8 cellular contexts compared by ENCODE assay signal in the genomic region with DNA sequence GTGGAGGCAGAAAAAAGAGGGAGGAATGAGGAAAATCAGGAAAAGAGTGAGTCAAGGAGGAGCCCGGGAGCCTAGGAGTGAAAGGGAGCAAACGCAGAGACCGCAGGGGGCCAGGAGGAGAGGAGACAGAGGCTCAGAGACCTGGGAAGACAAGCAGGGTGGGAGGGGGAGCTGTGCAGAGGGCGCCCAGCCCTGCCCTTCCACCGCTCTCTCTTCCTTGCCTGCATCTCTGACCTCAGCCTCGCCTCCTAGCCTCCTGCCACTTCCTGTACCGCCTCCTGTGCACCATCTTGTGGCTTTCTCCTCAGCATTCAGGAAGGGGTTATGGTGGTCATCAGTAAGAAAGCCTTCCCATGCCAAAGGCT. TPM values are rescaled to one million over a fixed set of nuclear protein-coding genes. Genes with fewer than 3 reads are reported as not detected.
DNase-seq lines count a peak whose midpoint lies in the region; ATAC-seq and TF ChIP-seq lines count a peak whose summit lies in the region.

No MANE protein-coding gene starts in this region.

- H3K4me2 ChIP-seq in GM23338, result peak overlapping the region; percentile 100
- H3K4me2 ChIP-seq in PC-9, result peak overlapping the region; percentile 98

- ATAC-seq in GM23338 (peak; percentile 8), GM21381 (IDR thresholded peaks at IDR 0.05; ENCODE audit: unreplicated experiment) (no peak)

- H3K36me3 Mint-ChIP-seq in GM23338 (ENCODE audit: low read depth), result peaks cover 12% of the 10 kb centered on the region

- peak overlapping the region; percentile 88 for H3K4me3 Mint-ChIP-seq in GM23338

- H3K36me3 ChIP-seq in GM23338 (ENCODE audit: insufficient read depth) (no peaks in the 10 kb centered on the region), PC-9 (ENCODE audit: low read depth) (peaks cover 6% of the 10 kb centered on the region; the same call in 1 of the 2 replicates), endocrine pancreas (ENCODE audit: control insufficient read depth, insufficient read depth, low read length) (peaks cover 8% of the 10 kb centered on the region)

- 0 out of 2 replicates have a peak, but pooled peaks cover 4% of the 10 kb centered on the region for H3F3A ChIP-seq in GM23338 (replicated peaks; ENCODE audit: low read depth)
- peaks cover 6% of the 10 kb centered on the region; the same call in 1 of the 2 replicates for H3F3A ChIP-seq in PC-9 (ENCODE audit: insufficient read depth, low read depth)

- H3K27me3 ChIP-seq in GM23338 (ENCODE audit: insufficient read depth) (no peaks in the 10 kb centered on the region), PC-9 (ENCODE audit: insufficient read depth, low read depth) (no peaks in the 10 kb centered on the region), endocrine pancreas (ENCODE audit: control insufficient read depth, insufficient read depth, low read length) (no peaks in the 10 kb centered on the region)

- POLR2A ChIA-PET in PC-9 (lab: Charles Lee; ENCODE audit: unreplicated experiment), result interaction anchor here (0.6 kb wide), 1 partner anchor 23 kb away, joined by 8 read pairs; no protein-coding TSS in a partner anchor

- H4K20me1 ChIP-seq in GM23338 (replicated peaks; ENCODE audit: insufficient read depth), result no peaks in the 10 kb centered on the region; the same call in 1 of the 2 replicates
- no peaks in the 10 kb centered on the region for H4K20me1 ChIP-seq in PC-9 (ENCODE audit: insufficient read depth)

- intact Hi-C loops in PC-9 (cut with micrococcal nuclease; ENCODE audit: unreplicated experiment), result no loop called here

- no peaks in the 10 kb centered on the region; the same call in 2 of the 3 replicates for H3K9me3 Mint-ChIP-seq in GM23338

- no peak overlapping the region for H3K27ac Mint-ChIP-seq in GM23338

- 0 out of 4 replicates have a peak, but pooled peaks of 1 of the 2 experiments have one; percentile 7 for TF ChIP-seq CTCF in GM23338 (conservative IDR thresholded peaks at IDR 0.05; ENCODE audit: low read depth in 2 of 2)
- TF ChIP-seq CTCF in PC-9 (conservative IDR thresholded peaks at IDR 0.05), result no peak

- H2AFZ ChIP-seq in GM23338 (no peak overlapping the region; the same call in 1 of the 2 replicates), PC-9 (peak overlapping the region; percentile 73; the same call in 1 of the 2 replicates)

- peak overlapping the region; percentile 51 for H3K9ac ChIP-seq in endocrine pancreas (ENCODE audit: control insufficient read depth, insufficient read depth, low read length)

- peaks cover 19% of the 10 kb centered on the region for H3K27me3 Mint-ChIP-seq in GM23338 (ENCODE audit: insufficient read depth, low read depth, poor library complexity)

- H3K4me3 ChIP-seq in GM23338 (peak overlapping the region; percentile 97), PC-9 (peak overlapping the region; percentile 66), endocrine pancreas (ENCODE audit: control insufficient read depth, insufficient read depth, low read length) (no peak overlapping the region)

- H3K9me2 ChIP-seq in GM23338 (ENCODE audit: insufficient read depth), result 0 out of 2 replicates have a peak, but pooled peaks cover 5% of the 10 kb centered on the region
- H3K9me2 ChIP-seq in PC-9 (ENCODE audit: insufficient read depth), result no peaks in the 10 kb centered on the region

- DNase-seq in GM23338 (ENCODE audit: low spot score) (peak; percentile 64), PC-9 (peak in 1 of 2 experiments; percentile 37), retina (peak; percentile 24), dermis blood vessel endothelial cell (no peak), NCI-H187 treated with DMSO at 0.1 percent for 48 hours (lab: John Stamatoyannopoulos, UW) (no peak), glomerular visceral epithelial cell (ENCODE audit: extremely low spot score) (no peak)

- H3K27ac ChIP-seq in GM23338 (ENCODE audit: low read depth), result no peak overlapping the region
- H3K27ac ChIP-seq in PC-9, result no peak overlapping the region

- CTCF ChIA-PET in PC-9 (lab: Charles Lee), result interaction anchor here (0.5 to 0.7 kb wide), 2 partner anchors 206 to 304 kb away, joined by 3 to 4 read pairs; no protein-coding TSS in a partner anchor

- H3K79me2 ChIP-seq in GM23338 (replicated peaks; ENCODE audit: insufficient read depth), result no peaks in the 10 kb centered on the region
- peaks cover 5% of the 10 kb centered on the region; the same call in 1 of the 2 replicates for H3K79me2 ChIP-seq in PC-9 (ENCODE audit: low read depth)

- no peaks in the 10 kb centered on the region for H3K9me3 ChIP-seq in PC-9 (ENCODE audit: insufficient read depth, low read depth)
- no peaks in the 10 kb centered on the region for H3K9me3 ChIP-seq in endocrine pancreas (ENCODE audit: control insufficient read depth, low read length)

- H3K4me1 ChIP-seq in GM23338 (ENCODE audit: insufficient read depth) (peaks cover 16% of the 10 kb centered on the region), PC-9 (replicated peaks; ENCODE audit: insufficient read depth) (peaks cover 19% of the 10 kb centered on the region), endocrine pancreas (ENCODE audit: control insufficient read depth, insufficient read depth, low read length) (no peaks in the 10 kb centered on the region)

- H3K4me1 Mint-ChIP-seq in GM23338, result peaks cover 28% of the 10 kb centered on the region

- no TSS peak for BruUV-seq in PC-9 (replicated peaks; lab: Mats Ljungman, UMichigan)

TF ChIP-seq in GM23338, 12 proteins besides CTCF, POLR2A, EP300 and RAD21 (continues in another document):
- no peak for TF ChIP-seq NANOG (IDR thresholded peaks at IDR 0.05; ENCODE audit: borderline replicate concordance)
- TF ChIP-seq ZNF331 (CRISPR knock-in tag; IDR thresholded peaks at IDR 0.05; ENCODE audit: low read depth), result no peak

RNA-seq across cellular contexts. Expression of a gene that starts 1.3 kb away (rescaled TPM):
- 27.9 and 46.9 TPM in 2 replicates for total RNA-seq in GM23338 (2014; rRNA removed; shearing (Covaris generic))
- 5.0 and 5.8 TPM in 2 replicates for polyA plus RNA-seq in GM23338 (2016; fragmentation: Nextera tagmentation; extraction: Ambion mirVana)
- 111 and 153 TPM in 2 replicates for total RNA-seq in PC-9 (2021)
- total RNA-seq in dermis blood vessel endothelial cell, result 35.2 and 42.0 TPM in 2 replicates

RNA-seq across cellular contexts. Expression of a gene that starts 2.8 kb away (rescaled TPM):
- total RNA-seq in GM23338 (2014; rRNA removed; shearing (Covaris generic)), result 3.0 TPM in 1 of 2 replicates, not detected in the other
- 0.73 and 1.2 TPM in 2 replicates for polyA plus RNA-seq in GM23338 (2016; fragmentation: Nextera tagmentation; extraction: Ambion mirVana)
- total RNA-seq in PC-9 (2021) (0.74 and 1.3 TPM in 2 replicates), dermis blood vessel endothelial cell (0.19 TPM in 1 of 2 replicates, not detected in the other)

RNA-seq across cellular contexts. Expression of a gene that starts 22.5 kb away (rescaled TPM):
- 8.8 and 10.0 TPM in 2 replicates for total RNA-seq in GM23338 (2014; rRNA removed; shearing (Covaris generic))
- polyA plus RNA-seq in GM23338 (2016; fragmentation: Nextera tagmentation; extraction: Ambion mirVana), result 7.3 and 9.1 TPM in 2 replicates
- total RNA-seq in PC-9 (2021) (70.4 and 72.9 TPM in 2 replicates), dermis blood vessel endothelial cell (26.7 and 28.8 TPM in 2 replicates)

RNA-seq across cellular contexts. Expression of a gene that starts 39.2 kb away (rescaled TPM):
- total RNA-seq in GM23338 (2014; rRNA removed; shearing (Covaris generic)), result 6.1 and 8.8 TPM in 2 replicates
- 5.9 and 6.4 TPM in 2 replicates for polyA plus RNA-seq in GM23338 (2016; fragmentation: Nextera tagmentation; extraction: Ambion mirVana)
- total RNA-seq in PC-9 (2021) (20.5 and 24.0 TPM in 2 replicates), dermis blood vessel endothelial cell (2.0 TPM in 2 replicates)

RNA-seq across cellular contexts. Expression of a gene that starts 58.0 kb away (rescaled TPM):
- 58.8 and 72.0 TPM in 2 replicates for total RNA-seq in GM23338 (2014; rRNA removed; shearing (Covaris generic))
- 7.4 and 7.5 TPM in 2 replicates for polyA plus RNA-seq in GM23338 (2016; fragmentation: Nextera tagmentation; extraction: Ambion mirVana)
- total RNA-seq in PC-9 (2021) (62.1 and 76.3 TPM in 2 replicates), dermis blood vessel endothelial cell (36.2 and 36.8 TPM in 2 replicates)

Comparison
In these comparisons a context has a peak if more than half of its experiments do, and no peak if none do; other contexts are left out.
1. DNase-seq: peak in GM23338 (single experiment) and retina (single experiment); none in dermis blood vessel endothelial cell (single experiment), NCI-H187 treated with DMSO at 0.1 percent for 48 hours (single experiment) and glomerular visceral epithelial cell (single experiment).